25 cellular contexts compared by ENCODE assay signal in the genomic region with DNA sequence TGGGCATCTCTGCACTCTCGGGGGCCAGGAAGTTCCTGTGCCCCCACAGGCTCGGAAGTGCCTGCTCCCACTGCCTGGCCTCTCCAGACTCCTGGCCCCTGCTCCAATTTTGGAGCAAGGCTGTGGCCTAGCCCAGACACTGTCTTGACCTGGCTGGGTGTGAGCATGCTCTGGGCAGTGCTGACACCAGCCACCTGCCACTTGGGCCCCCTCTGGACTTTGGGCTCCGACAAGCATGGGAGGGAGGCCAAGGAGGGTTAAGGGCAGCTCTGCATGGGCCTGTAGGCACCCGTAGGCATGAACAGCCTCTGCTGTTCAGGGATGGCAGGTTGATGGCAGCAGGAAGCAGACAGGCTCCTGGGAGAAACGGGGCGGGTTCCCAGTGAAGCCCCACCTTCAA.
"Had no signal": no experiment of that assay in that cellular context is flagged by ENCODE, and none has a peak within 500 bp of the region (broad histone marks: within the 10 kb centered on the region; RNA-seq: fewer than 3 reads in every experiment).

No MANE protein-coding gene starts in this region.

- ATAC-seq: mucosa of descending colon; naive thymus-derived CD4-positive, alpha-beta T cell; pancreas; sciatic nerve; stimulated activated naive B cell treated with anti-CD40 and anti-IgM and Interleukin-4, amounts not matched to agents 10 μg/mL and 1 μg/mL and 100 μg/mL, for 72 hours had no signal

- H3K27me3 Mint-ChIP-seq: naive thymus-derived CD4-positive, alpha-beta T cell; natural killer cell treated with Interleukin-12 subunit alpha and Interleukin-12 subunit beta and Interleukin-15 and Interleukin-18, amount 100 ng/mL, for 72 hours; stimulated activated naive B cell treated with anti-CD40 and anti-IgM and Interleukin-4, amounts not matched to agents 10 μg/mL and 1 μg/mL and 100 μg/mL, for 72 hours; stimulated activated naive CD8-positive, alpha-beta T cell treated with anti-CD3 and anti-CD28 coated beads, Interleukin-15, Interleukin-2, amounts not matched to agents 100 ng/mL and 50 ng/mL, for 24 hours had no signal

- H3K36me3 ChIP-seq: heart right ventricle, left ventricle myocardium inferior, pancreas, prostate gland, thyroid gland, transverse colon, uterus had no signal

- H3K27ac Mint-ChIP-seq: naive thymus-derived CD4-positive, alpha-beta T cell; stimulated activated naive B cell treated with anti-CD40 and anti-IgM and Interleukin-4, amounts not matched to agents 10 μg/mL and 1 μg/mL and 100 μg/mL, for 72 hours; stimulated activated naive CD8-positive, alpha-beta T cell treated with anti-CD3 and anti-CD28 coated beads, Interleukin-15, Interleukin-2, amounts not matched to agents 100 ng/mL and 50 ng/mL, for 24 hours had no signal

- H3K4me1 ChIP-seq: pancreas, prostate gland, testis, thyroid gland, uterus had no signal

- H3K27ac ChIP-seq: heart right ventricle, hepatocyte, left ventricle myocardium inferior, pancreas, prostate gland, skin epidermis, testis, thyroid gland, transverse colon, uterus had no signal

- H3K9me3 Mint-ChIP-seq: natural killer cell treated with Interleukin-12 subunit alpha and Interleukin-12 subunit beta and Interleukin-15 and Interleukin-18, amount 100 ng/mL, for 72 hours; stimulated activated naive B cell treated with anti-CD40 and anti-IgM and Interleukin-4, amounts not matched to agents 10 μg/mL and 1 μg/mL and 100 μg/mL, for 72 hours; stimulated activated naive CD8-positive, alpha-beta T cell treated with anti-CD3 and anti-CD28 coated beads, Interleukin-15, Interleukin-2, amounts not matched to agents 100 ng/mL and 50 ng/mL, for 24 hours had no signal

- H3K4me3 ChIP-seq: heart right ventricle, hepatocyte, left ventricle myocardium inferior, lung, mucosa of descending colon, pancreas, prostate gland, skin epidermis, testis, thyroid gland, transverse colon, uterus had no signal

- H2AFZ ChIP-seq: hepatocyte had no signal

- H3K4me2 ChIP-seq: hepatocyte had no signal

- H3K4me3 Mint-ChIP-seq: naive thymus-derived CD4-positive, alpha-beta T cell; natural killer cell treated with Interleukin-12 subunit alpha and Interleukin-12 subunit beta and Interleukin-15 and Interleukin-18, amount 100 ng/mL, for 72 hours; stimulated activated naive B cell treated with anti-CD40 and anti-IgM and Interleukin-4, amounts not matched to agents 10 μg/mL and 1 μg/mL and 100 μg/mL, for 72 hours; stimulated activated naive CD8-positive, alpha-beta T cell treated with anti-CD3 and anti-CD28 coated beads, Interleukin-15, Interleukin-2, amounts not matched to agents 100 ng/mL and 50 ng/mL, for 24 hours had no signal

- H3K27me3 ChIP-seq: heart right ventricle, hepatocyte, pancreas, testis, thyroid gland, transverse colon, uterus had no signal

- DNase-seq: heart right ventricle; islet precursor cell; left ventricle myocardium inferior; midbrain; mucosa of descending colon; naive thymus-derived CD4-positive, alpha-beta T cell; nucleus accumbens; retina; stimulated activated CD4-positive, alpha-beta T cell treated with anti-CD3 and anti-CD28 coated beads, Interleukin-12 subunit alpha, Interleukin-12 subunit beta, amount 100 ng/mL, for 4 hours; stimulated activated CD4-positive, alpha-beta T cell treated with anti-CD3 and anti-CD28 coated beads, Interleukin-15, amount 100 ng/mL, for 24 hours; stimulated activated CD4-positive, alpha-beta T cell treated with anti-CD3 and anti-CD28 coated beads, Interleukin-2, amount 100 ng/mL, for 24 hours; stimulated activated CD4-positive, alpha-beta T cell treated with anti-CD3 and anti-CD28 coated beads, Interleukin-4, amount 100 ng/mL, for 1 hour; stimulated activated naive B cell treated with anti-CD40 and anti-IgM and Interleukin-4, amounts not matched to agents 10 μg/mL and 1 μg/mL and 100 μg/mL, for 72 hours; testis; thyroid gland; transverse colon; uterus had no signal

- H3K9me3 ChIP-seq: heart right ventricle, mucosa of descending colon, pancreas, prostate gland, testis, thyroid gland, transverse colon, uterus had no signal
